ENCODE assay signal across 12 cellular contexts in genomic region chr12:31603546-31604009, GRCh38. TPM values are rescaled to one million over a fixed set of nuclear protein-coding genes. Genes with fewer than 3 reads are reported as not detected.
A peak's percentile ranks its signal among the peaks of the same experiment; 100 is the strongest.
DNase-seq lines count a peak whose midpoint lies in the region; ATAC-seq, FAIRE-seq and TF ChIP-seq lines count a peak whose summit lies in the region.
"Had no signal": no experiment of that assay in that cellular context is flagged by ENCODE, and none has a peak within 500 bp of the region (broad histone marks: within the 10 kb centered on the region; RNA-seq: fewer than 3 reads in every experiment).

No MANE protein-coding gene starts in this region.

- H3K27ac ChIP-seq in OCI-LY3 (ENCODE audit: low read length) = peak overlapping the region; percentile 80

- DNase-seq in NCI-H2107 (lab: John Stamatoyannopoulos, UW) = no peak
- DNase-seq in urothelium cell line (ENCODE audit: low spot score) = no peak
- DNase-seq in NCI-H1436 (lab: John Stamatoyannopoulos, UW) = no peak
- no peak for DNase-seq in posterior vena cava (ENCODE audit: low spot score)
- DNase-seq: hypothalamus had no signal

- peak overlapping the region; percentile 44 for H3K4me3 ChIP-seq in OCI-LY3 (ENCODE audit: low read length)
- H3K4me3 ChIP-seq: BLaER1 treated with 17β-estradiol and CSF1 and Interleukin-3, amounts not matched to agents 10 nM and 100 nM had no signal

- H3K9me3 ChIP-seq in OCI-LY3 (ENCODE audit: insufficient read depth, low read length) = peaks cover 19% of the 10 kb centered on the region; the same call in 1 of the 2 replicates

- no peak overlapping the region for H2AFZ ChIP-seq in OCI-LY3 (ENCODE audit: low read depth, low read length)

- FAIRE-seq in urothelium cell line (lab: Jason Lieb, UNC) = no peak
- FAIRE-seq: TTC549 had no signal

- no peaks in the 10 kb centered on the region for H3K27me3 ChIP-seq in OCI-LY3 (ENCODE audit: low read depth, low read length)
- H3K27me3 ChIP-seq: BLaER1 treated with 17β-estradiol and CSF1 and Interleukin-3, amounts not matched to agents 10 nM and 100 nM had no signal

- no peaks in the 10 kb centered on the region for H3K79me2 ChIP-seq in OCI-LY3 (ENCODE audit: low read length)

- TF ChIP-seq POLR2A in GM18505 (IDR thresholded peaks at IDR 0.05; ENCODE audit: borderline replicate concordance, extremely low read depth, insufficient read depth, insufficient read length) = no peak

- H3K36me3 ChIP-seq in OCI-LY3 (replicated peaks; ENCODE audit: low read depth, low read length) = peaks cover 22% of the 10 kb centered on the region
- H3K36me3 ChIP-seq: BLaER1 treated with 17β-estradiol and CSF1 and Interleukin-3, amounts not matched to agents 10 nM and 100 nM had no signal

- ATAC-seq in GM18505 (IDR thresholded peaks at IDR 0.05; ENCODE audit: unreplicated experiment) = peak; percentile 96
- ATAC-seq in GM21360 (IDR thresholded peaks at IDR 0.05; ENCODE audit: unreplicated experiment) = peak; percentile 94
- peak; percentile 92 for ATAC-seq in HG03045 (IDR thresholded peaks at IDR 0.05; ENCODE audit: unreplicated experiment)
- ATAC-seq: activated T-helper 17 cell treated with anti-CD3 and anti-CD28 coated beads, Interleukin-2, amount 50 U/mL, for 72 hours had no signal

- H3K4me1 ChIP-seq in OCI-LY3 (ENCODE audit: low read length) = peaks cover 47% of the 10 kb centered on the region

- peak overlapping the region; percentile 38; the same call in 1 of the 2 replicates for H3K9ac ChIP-seq in OCI-LY3 (ENCODE audit: low read length)
- H3K9ac ChIP-seq: BLaER1 treated with 17β-estradiol and CSF1 and Interleukin-3, amounts not matched to agents 10 nM and 100 nM had no signal

- no peak for TF ChIP-seq CTCF in OCI-LY3 (IDR thresholded peaks at IDR 0.05; ENCODE audit: low read depth, low read length)

- intact Hi-C loops in posterior vena cava (cut with DNase I) = no loop called here

- H3K4me2 ChIP-seq in OCI-LY3 (ENCODE audit: low read length) = peak overlapping the region; percentile 77

- no peaks in the 10 kb centered on the region for H4K20me1 ChIP-seq in OCI-LY3 (ENCODE audit: insufficient read depth, low read length)
- H4K20me1 ChIP-seq: BLaER1 treated with 17β-estradiol and CSF1 and Interleukin-3, amounts not matched to agents 10 nM and 100 nM had no signal

RNA-seq across cellular contexts. Expression of gene DENND5B, which starts 12.6 kb away (rescaled TPM):
- total RNA-seq in posterior vena cava = 10 to 100 TPM; 13.1 to 19.7 TPM

RNA-seq across cellular contexts. Expression of gene ETFBKMT, which starts 55.9 kb away (rescaled TPM):
- 1 to 10 TPM; 2.9 to 3.2 TPM for total RNA-seq in posterior vena cava
